In the genomic region with DNA sequence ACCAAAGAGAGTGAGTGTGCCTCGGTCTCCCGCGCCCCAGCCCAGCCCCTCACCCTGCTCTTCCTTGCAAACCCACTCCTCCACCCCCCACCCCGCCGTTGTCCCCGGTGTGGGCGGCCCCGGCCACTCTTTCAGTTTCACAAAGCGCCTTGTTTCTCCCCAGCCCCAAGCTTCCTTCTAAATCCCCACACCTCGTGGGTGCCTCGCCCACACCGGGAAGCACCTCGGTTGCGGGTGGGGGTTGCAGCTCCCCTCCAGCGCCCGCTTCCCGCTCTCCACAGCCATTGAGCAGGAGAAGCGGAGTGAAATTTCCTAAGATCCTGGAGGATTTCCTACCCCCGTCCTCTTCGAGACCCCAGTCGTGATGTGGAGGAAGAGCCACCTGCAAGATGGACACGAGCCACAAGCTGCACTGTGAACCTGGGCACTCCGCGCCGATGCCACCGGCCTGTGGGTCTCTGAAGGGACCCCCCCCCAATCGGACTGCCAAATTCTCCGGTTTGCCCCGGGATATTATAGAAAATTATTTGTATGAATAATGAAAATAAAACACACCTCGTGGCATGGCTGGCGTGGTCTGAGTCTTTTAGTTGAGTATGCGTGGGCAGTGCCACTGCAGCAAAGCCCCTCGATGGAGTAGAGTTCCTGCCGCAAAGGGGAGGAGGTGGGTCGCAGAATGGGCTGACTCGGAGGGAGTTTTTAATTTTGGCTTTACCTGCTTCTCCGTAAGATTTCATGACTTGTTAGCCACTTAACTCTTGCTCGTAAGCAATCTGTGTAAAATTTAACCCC, we compare ENCODE assay signal across 8 cellular contexts. TPM values are rescaled to one million over a fixed set of nuclear protein-coding genes. Genes with fewer than 3 reads are reported as not detected.
DNase-seq lines count a peak whose midpoint lies in the region; ATAC-seq, FAIRE-seq and TF ChIP-seq lines count a peak whose summit lies in the region.

No MANE protein-coding gene starts in this region.

- intact Hi-C loops in PC-9 (cut with micrococcal nuclease; ENCODE audit: unreplicated experiment) = loop anchor here (2.0 to 5.0 kb wide), 2 partner anchors 52 to 446 kb away; a partner anchor contains a TSS

- WGBS in small intestine, 3 donors = 0 to 1% (median 0%) methylated on average over 38 of the region's 38 CpGs

- peaks cover 14% of the 10 kb centered on the region for H3K36me3 Mint-ChIP-seq in astrocyte (ENCODE audit: low read depth, unreplicated experiment)

- POLR2A ChIA-PET in PC-9 (lab: Charles Lee; ENCODE audit: unreplicated experiment) = interaction anchor here (0.6 to 1.1 kb wide), 4 partner anchors 12 to 512 kb away, joined by 10 to 55 read pairs (median 26); no protein-coding TSS in a partner anchor

- H3F3A ChIP-seq in PC-9 (ENCODE audit: insufficient read depth, low read depth) = peaks cover 20% of the 10 kb centered on the region

- no peak for DNase-seq in PC-9
- DNase-seq in astrocyte (ENCODE audit: low read depth) = no peak
- peak; percentile 59 for DNase-seq in small intestine
- no peak for DNase-seq in NCI-H2107 treated with DMSO at 0.1 percent for 48 hours (lab: John Stamatoyannopoulos, UW; ENCODE audit: unreplicated experiment)
- no peak for DNase-seq in EL

- FAIRE-seq in astrocyte (lab: Jason Lieb, UNC) (no peak), small intestine (lab: Jason Lieb, UNC) (no peak)

- peaks cover 2% of the 10 kb centered on the region for H3K9me3 Mint-ChIP-seq in astrocyte (ENCODE audit: unreplicated experiment)

- H3K27ac ChIP-seq in PC-9 (peak overlapping the region; percentile 80), astrocyte (ENCODE audit: low read depth, low read length) (peak overlapping the region; percentile 88), iPS-18a (ENCODE audit: low read length) (no peak overlapping the region), small intestine (ENCODE audit: low read depth in 1 of 2, low read length in 1 of 2) (peak overlapping the region; percentile 98)

- H4K20me1 ChIP-seq in PC-9 (ENCODE audit: insufficient read depth) = no peaks in the 10 kb centered on the region
- peaks cover 18% of the 10 kb centered on the region for H4K20me1 ChIP-seq in astrocyte (ENCODE audit: insufficient read depth, low read length)

- no peaks in the 10 kb centered on the region for H3K27me3 Mint-ChIP-seq in astrocyte (ENCODE audit: low read depth, unreplicated experiment)

- no peak for TF ChIP-seq CTCF in PC-9 (conservative IDR thresholded peaks at IDR 0.05)
- TF ChIP-seq CTCF in astrocyte (IDR thresholded peaks at IDR 0.05; ENCODE audit: insufficient read depth, low read depth, low read length) = no peak

- H3K4me2 ChIP-seq in PC-9 = peak overlapping the region; percentile 96
- peak overlapping the region; percentile 89 for H3K4me2 ChIP-seq in astrocyte (ENCODE audit: low read length)

- peak; percentile 9 for ATAC-seq in GM18519 (IDR thresholded peaks at IDR 0.05; ENCODE audit: low FRiP score, unreplicated experiment)
- peak; percentile 32 for ATAC-seq in HG02642 (IDR thresholded peaks at IDR 0.05; ENCODE audit: poor library complexity, unreplicated experiment)

- H3K4me1 ChIP-seq in PC-9 (replicated peaks; ENCODE audit: insufficient read depth) = peaks cover 21% of the 10 kb centered on the region
- peaks cover 5% of the 10 kb centered on the region for H3K4me1 ChIP-seq in astrocyte (ENCODE audit: insufficient read depth, low read length)
- peaks cover 8% of the 10 kb centered on the region for H3K4me1 ChIP-seq in iPS-18a (ENCODE audit: control insufficient read depth, low read depth, low read length)
- H3K4me1 ChIP-seq in small intestine (ENCODE audit: control insufficient read depth in 2 of 2, insufficient read depth in 1 of 2, low read depth in 1 of 2, low read length in 1 of 2) = peaks cover 3 to 8% of the 10 kb centered on the region in 2 donors

- H3K9me3 ChIP-seq in PC-9 (ENCODE audit: insufficient read depth, low read depth) (peaks cover 6% of the 10 kb centered on the region; the same call in 1 of the 2 replicates), astrocyte (ENCODE audit: insufficient read depth, low read depth, low read length) (peaks cover 7% of the 10 kb centered on the region), iPS-18a (ENCODE audit: control insufficient read depth, low read depth, low read length) (no peaks in the 10 kb centered on the region), small intestine (ENCODE audit: control insufficient read depth, low read depth) (no peaks in the 10 kb centered on the region)

- H2AFZ ChIP-seq in PC-9 (peak overlapping the region; percentile 85), astrocyte (ENCODE audit: low read depth, low read length) (no peak overlapping the region)

- H3K4me3 ChIP-seq in PC-9 = peak overlapping the region; percentile 97
- peak overlapping the region; percentile 93 for H3K4me3 ChIP-seq in astrocyte (ENCODE audit: insufficient read depth, low read depth, low read length)
- H3K4me3 ChIP-seq in iPS-18a (ENCODE audit: low read length) = peak overlapping the region; percentile 90
- peak overlapping the region; percentile 74 to 88 for H3K4me3 ChIP-seq in small intestine (ENCODE audit: low read depth in 1 of 2, low read length in 2 of 2)

- peak overlapping the region; percentile 97 for H3K27ac Mint-ChIP-seq in astrocyte (ENCODE audit: unreplicated experiment)

- H3K27me3 ChIP-seq in PC-9 (ENCODE audit: insufficient read depth, low read depth) (0 out of 2 replicates have a peak, but pooled peaks cover 3% of the 10 kb centered on the region), astrocyte (ENCODE audit: insufficient read depth, low read length) (no peaks in the 10 kb centered on the region), iPS-18a (ENCODE audit: control insufficient read depth, insufficient read depth, low read length) (peaks cover 16% of the 10 kb centered on the region), small intestine (ENCODE audit: control insufficient read depth in 2 of 2, insufficient read depth in 2 of 2, low read length in 2 of 2) (no peaks in the 10 kb centered on the region)

- CTCF ChIA-PET in PC-9 (lab: Charles Lee) = interaction anchor here (0.7 to 1.8 kb wide), 3 partner anchors 19 to 591 kb away, joined by 5 to 11 read pairs (median 7); no protein-coding TSS in a partner anchor

- H3K9me2 ChIP-seq in PC-9 (ENCODE audit: insufficient read depth) = no peaks in the 10 kb centered on the region

- peaks cover 14% of the 10 kb centered on the region for H3K4me1 Mint-ChIP-seq in astrocyte (ENCODE audit: low read depth, unreplicated experiment)

- TSS peak; percentile 98 for BruUV-seq in PC-9 (replicated peaks; lab: Mats Ljungman, UMichigan)

- peak overlapping the region; percentile 98 for H3K9ac ChIP-seq in astrocyte (ENCODE audit: low read length)
- peak overlapping the region; percentile 77 for H3K9ac ChIP-seq in iPS-18a (ENCODE audit: low read length)

- H3K4me3 Mint-ChIP-seq in astrocyte (ENCODE audit: unreplicated experiment) = peak overlapping the region; percentile 98

- H3K36me3 ChIP-seq in PC-9 (ENCODE audit: low read depth) (no peaks in the 10 kb centered on the region), astrocyte (ENCODE audit: insufficient read depth, low read length) (peaks cover 5% of the 10 kb centered on the region), iPS-18a (ENCODE audit: control insufficient read depth, low read depth, low read length) (no peaks in the 10 kb centered on the region), small intestine (ENCODE audit: control insufficient read depth in 2 of 2, insufficient read depth in 2 of 2, low read length in 2 of 2) (no peaks in the 10 kb centered on the region)

- peaks cover 18% of the 10 kb centered on the region for H3K79me2 ChIP-seq in PC-9 (ENCODE audit: low read depth)
- peaks cover 21% of the 10 kb centered on the region for H3K79me2 ChIP-seq in astrocyte (ENCODE audit: insufficient read depth, low read length)

RNA-seq across cellular contexts. Expression of a gene that starts 0.8 kb away (rescaled TPM):
- total RNA-seq in PC-9 (2021) = 1,668 and 1,769 TPM in 2 replicates
- 2,866 and 3,439 TPM in 2 replicates for total RNA-seq in astrocyte
- 1,000 to 10,000 TPM; 2,319 to 3,566 (median 2,983) TPM for polyA plus RNA-seq in small intestine

RNA-seq across cellular contexts. Expression of a gene that starts 25.4 kb away (rescaled TPM):
- total RNA-seq in PC-9 (2021) (0.88 and 2.2 TPM in 2 replicates), astrocyte (2.6 and 3.2 TPM in 2 replicates)
- polyA plus RNA-seq in small intestine = 10 to 100 TPM in 1 of 3 donors, 1 to 10 TPM in 2; 2.0 to 25.6 (median 2.7) TPM
